8 cellular contexts compared by ENCODE assay signal in genomic region chr2:165953655-165954606, GRCh38.
DNase-seq lines count a peak whose midpoint lies in the region; ATAC-seq and FAIRE-seq lines count a peak whose summit lies in the region.

TTC21B (minus strand) TSS chr2:165953776; CDS start chr2:165953705, 71 bp downstream.

- DNase-seq in AG20443 (ENCODE audit: low spot score) (peak; percentile 97), NCI-H446 (lab: John Stamatoyannopoulos, UW) (peak; percentile 94 to 97), cerebellar cortex (ENCODE audit: low spot score) (peak; percentile 95)
- peak; percentile 86 for DNase-seq in activated CD4-positive, CD25-positive, alpha-beta regulatory T cell treated with anti-CD3 and anti-CD28 coated beads, Interleukin-2, amount 50 U/mL, for 16 hours (ENCODE audit: low read depth, low spot score)
- DNase-seq in stimulated activated CD4-positive, alpha-beta T cell treated with anti-CD3 and anti-CD28 coated beads, Interleukin-12 subunit alpha, Interleukin-12 subunit beta, amount 100 ng/mL, for 4 hours: peak; percentile 92

- ATAC-seq in GM19025 (IDR thresholded peaks at IDR 0.05; ENCODE audit: low read depth, unreplicated experiment) (peak; percentile 95), HG03342 (IDR thresholded peaks at IDR 0.05; ENCODE audit: unreplicated experiment) (peak; percentile 94)

- peak; percentile 81 for FAIRE-seq in islet of Langerhans (lab: Jason Lieb, UNC)

Comparison
In these comparisons a context has a peak if more than half of its experiments do, and no peak if none do; other contexts are left out.
1. Peak in every context shown above with its lines: DNase-seq and ATAC-seq.